23 cellular contexts compared by ENCODE assay signal in genomic region chr13:113833111-113833830, GRCh38.
"Had no signal": no experiment of that assay in that cellular context is flagged by ENCODE, and none has a peak within 500 bp of the region (broad histone marks: within the 10 kb centered on the region; RNA-seq: fewer than 3 reads in every experiment).

No MANE protein-coding gene starts in this region.

- ATAC-seq: activated CD8-positive, alpha-beta T cell treated with anti-CD3 and anti-CD28 coated beads, Interleukin-2, amount 10 ng/mL, durations not matched to agents 7 days and 5 days; activated naive CD8-positive, alpha-beta T cell treated with anti-CD3 and anti-CD28 coated beads, Interleukin-2, amount 50 U/mL, for 24 hours; activated T-cell treated with anti-CD3 and anti-CD28 coated beads, Interleukin-2, amount 50 U/mL, for 4 hours; heart left ventricle; naive thymus-derived CD4-positive, alpha-beta T cell; T-cell had no signal

- H3K27ac ChIP-seq: brain microvascular endothelial cell, coronary artery, heart left ventricle, neutrophil, parathyroid adenoma, thyroid gland had no signal

- H3K36me3 ChIP-seq: brain microvascular endothelial cell, neutrophil had no signal

- FAIRE-seq: frontal cortex had no signal

- DNase-seq: activated CD4-positive, alpha-beta T cell treated with anti-CD3 and anti-CD28 coated beads, Interleukin-2, amount 10 ng/mL, durations not matched to agents 7 days and 5 days; activated CD4-positive, CD25-positive, alpha-beta regulatory T cell; activated CD8-positive, alpha-beta memory T cell treated with anti-CD3 and anti-CD28 coated beads, Interleukin-2, amount 50 U/mL, for 4 hours; activated CD8-positive, alpha-beta T cell treated with anti-CD3 and anti-CD28 coated beads, Interleukin-2, amount 10 ng/mL, durations not matched to agents 7 days and 5 days; activated naive CD4-positive, alpha-beta T cell treated with anti-CD3 and anti-CD28 coated beads, Interleukin-2, amount 10 ng/mL, durations not matched to agents 7 days and 5 days; activated naive CD8-positive, alpha-beta T cell treated with anti-CD3 and anti-CD28 coated beads, Interleukin-2, amount 50 U/mL, for 24 hours; activated T-cell treated with anti-CD3 and anti-CD28 coated beads, Interleukin-2, amount 50 U/mL, for 4 hours; brain microvascular endothelial cell; erythroblast; mesendoderm; naive thymus-derived CD4-positive, alpha-beta T cell; stimulated activated CD4-positive, alpha-beta T cell treated with anti-CD3 and anti-CD28 coated beads, Interleukin-12 subunit alpha, Interleukin-12 subunit beta, amount 100 ng/mL, for 4 hours; stimulated activated CD4-positive, alpha-beta T cell treated with anti-CD3 and anti-CD28 coated beads, Interleukin-1b, Interleukin-23, amount 100 ng/mL, for 48 hours; stimulated activated CD8-positive, alpha-beta memory T cell treated with anti-CD3 and anti-CD28 coated beads, Interleukin-4, amount 100 ng/mL, for 48 hours; stimulated activated naive CD4-positive, alpha-beta T cell; T-cell; T1000; thyroid gland had no signal

- H3K27ac Mint-ChIP-seq: activated CD4-positive, alpha-beta T cell treated with anti-CD3 and anti-CD28 coated beads, Interleukin-2, amount 10 ng/mL, durations not matched to agents 7 days and 5 days; activated CD8-positive, alpha-beta T cell treated with anti-CD3 and anti-CD28 coated beads, Interleukin-2, amount 10 ng/mL, durations not matched to agents 7 days and 5 days; activated naive CD4-positive, alpha-beta T cell treated with anti-CD3 and anti-CD28 coated beads, Interleukin-2, amount 10 ng/mL, durations not matched to agents 7 days and 5 days; activated naive CD8-positive, alpha-beta T cell treated with anti-CD3 and anti-CD28 coated beads, Interleukin-2, amount 50 U/mL, for 24 hours; naive thymus-derived CD4-positive, alpha-beta T cell; T-cell had no signal

- H3K9me3 Mint-ChIP-seq: activated CD4-positive, alpha-beta T cell treated with anti-CD3 and anti-CD28 coated beads, Interleukin-2, amount 10 ng/mL, durations not matched to agents 7 days and 5 days; activated naive CD4-positive, alpha-beta T cell treated with anti-CD3 and anti-CD28 coated beads, Interleukin-2, amount 10 ng/mL, durations not matched to agents 7 days and 5 days; activated naive CD8-positive, alpha-beta T cell treated with anti-CD3 and anti-CD28 coated beads, Interleukin-2, amount 50 U/mL, for 24 hours; activated T-cell treated with anti-CD3 and anti-CD28 coated beads, Interleukin-2, amount 50 U/mL, for 4 hours; naive thymus-derived CD4-positive, alpha-beta T cell; T-cell had no signal

- H3K4me3 Mint-ChIP-seq: activated CD4-positive, alpha-beta T cell treated with anti-CD3 and anti-CD28 coated beads, Interleukin-2, amount 10 ng/mL, durations not matched to agents 7 days and 5 days; activated CD8-positive, alpha-beta T cell treated with anti-CD3 and anti-CD28 coated beads, Interleukin-2, amount 10 ng/mL, durations not matched to agents 7 days and 5 days; activated naive CD4-positive, alpha-beta T cell treated with anti-CD3 and anti-CD28 coated beads, Interleukin-2, amount 10 ng/mL, durations not matched to agents 7 days and 5 days; activated naive CD8-positive, alpha-beta T cell treated with anti-CD3 and anti-CD28 coated beads, Interleukin-2, amount 50 U/mL, for 24 hours; activated T-cell treated with anti-CD3 and anti-CD28 coated beads, Interleukin-2, amount 50 U/mL, for 4 hours; naive thymus-derived CD4-positive, alpha-beta T cell; T-cell had no signal

- H3K9me3 ChIP-seq: heart left ventricle, neutrophil, thyroid gland had no signal

- H3K4me3 ChIP-seq: coronary artery, heart left ventricle, thyroid gland had no signal

- H3K27me3 ChIP-seq: brain microvascular endothelial cell, heart left ventricle, neutrophil, thyroid gland had no signal

- H3K36me3 Mint-ChIP-seq: naive thymus-derived CD4-positive, alpha-beta T cell had no signal

- H3K4me1 ChIP-seq: parathyroid adenoma had no signal

- H3K27me3 Mint-ChIP-seq: activated CD4-positive, alpha-beta T cell treated with anti-CD3 and anti-CD28 coated beads, Interleukin-2, amount 10 ng/mL, durations not matched to agents 7 days and 5 days; activated naive CD4-positive, alpha-beta T cell treated with anti-CD3 and anti-CD28 coated beads, Interleukin-2, amount 10 ng/mL, durations not matched to agents 7 days and 5 days; activated naive CD8-positive, alpha-beta T cell treated with anti-CD3 and anti-CD28 coated beads, Interleukin-2, amount 50 U/mL, for 24 hours; naive thymus-derived CD4-positive, alpha-beta T cell; T-cell had no signal
